In the genomic region with DNA sequence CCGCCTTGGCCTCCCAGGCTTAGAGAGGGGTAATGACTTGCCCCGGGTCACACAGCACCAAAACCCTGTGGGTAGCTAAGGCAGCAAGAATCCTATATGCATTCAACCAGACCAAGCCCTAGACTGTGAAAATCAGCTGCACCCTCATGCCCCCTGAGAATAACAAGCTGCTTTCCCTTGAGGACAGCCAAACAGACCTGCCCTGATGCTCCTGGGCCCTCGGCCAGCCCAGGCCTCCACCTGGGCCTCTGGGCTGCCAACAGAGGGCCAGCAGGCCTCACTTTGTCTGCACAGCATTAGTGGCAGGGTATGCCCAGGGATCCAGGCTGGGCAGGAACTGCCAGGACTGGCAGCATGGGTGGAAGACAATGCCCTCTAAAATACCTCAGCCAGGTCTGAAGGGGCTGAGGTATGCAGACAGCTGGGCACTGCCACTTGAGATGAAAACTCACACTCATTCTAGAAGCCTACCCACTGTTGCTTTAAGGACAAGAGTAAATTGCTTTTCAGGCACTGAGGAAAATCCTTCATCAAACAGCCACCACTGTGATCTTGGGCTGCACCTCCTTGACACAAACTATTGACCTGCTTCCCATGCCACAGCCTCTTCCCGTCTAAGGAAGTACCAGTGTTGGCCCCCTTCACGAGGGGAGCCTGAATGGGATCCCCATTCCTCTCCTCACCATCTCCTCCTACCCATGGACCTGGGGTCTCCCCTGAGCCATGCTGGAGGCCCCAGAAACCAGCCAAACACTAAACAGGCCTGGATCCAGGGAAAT, we compare ENCODE assay signal across 8 cellular contexts.
DNase-seq lines count a peak whose midpoint lies in the region; ATAC-seq and TF ChIP-seq lines count a peak whose summit lies in the region.

No MANE protein-coding gene starts in this region.

- TF ChIP-seq POLR2A in GM15510 (IDR thresholded peaks at IDR 0.05; ENCODE audit: borderline replicate concordance, extremely low read depth, insufficient read length): peak; percentile 8

- H3K4me2 ChIP-seq in parathyroid adenoma (ENCODE audit: low read length): peak overlapping the region; percentile 37

- TF ChIP-seq CTCF in brain microvascular endothelial cell (IDR thresholded peaks at IDR 0.05; ENCODE audit: low read depth, low read length, missing control alignments): no peak
- TF ChIP-seq CTCF in parathyroid adenoma (IDR thresholded peaks at IDR 0.05): no peak

- peak overlapping the region; percentile 44 for H2AFZ ChIP-seq in parathyroid adenoma

- no peaks in the 10 kb centered on the region for H3K9me3 ChIP-seq in parathyroid adenoma (ENCODE audit: control insufficient read depth, low read length)

- H3K4me1 ChIP-seq in parathyroid adenoma: peaks cover 70% of the 10 kb centered on the region

- H3K27me3 ChIP-seq in brain microvascular endothelial cell (replicated peaks) (no peaks in the 10 kb centered on the region), parathyroid adenoma (ENCODE audit: control insufficient read depth, insufficient read depth, low read length) (no peaks in the 10 kb centered on the region)

- peak; percentile 2 for ATAC-seq in HG03521 (IDR thresholded peaks at IDR 0.05; ENCODE audit: unreplicated experiment)

- peaks cover 27% of the 10 kb centered on the region for H3K79me2 ChIP-seq in parathyroid adenoma

- H3K4me3 ChIP-seq in brain microvascular endothelial cell (ENCODE audit: low read depth, low read length): no peak overlapping the region
- no peak overlapping the region for H3K4me3 ChIP-seq in parathyroid adenoma (ENCODE audit: low read depth, low read length)

- H3K9ac ChIP-seq in parathyroid adenoma: no peak overlapping the region

- H3K36me3 ChIP-seq in brain microvascular endothelial cell (replicated peaks) (peaks cover 7% of the 10 kb centered on the region), parathyroid adenoma (ENCODE audit: control insufficient read depth, insufficient read depth, low read length) (no peaks in the 10 kb centered on the region)

- H3K27ac ChIP-seq in brain microvascular endothelial cell (peak overlapping the region; percentile 44), parathyroid adenoma (peak overlapping the region; percentile 74)

- DNase-seq in brain microvascular endothelial cell (no peak), DMS153 treated with DMSO at 0.1 percent for 48 hours (lab: John Stamatoyannopoulos, UW; ENCODE audit: unreplicated experiment) (no peak), islet precursor cell (no peak), NCI-H226 (no peak), cortex of kidney (lab: John Stamatoyannopoulos, UW) (no peak)

- in situ Hi-C loops in brain microvascular endothelial cell (cut with HindIII; ENCODE audit: low pct_ligation_motif_present, low sequenced_read_pairs): no loop called here
